In genomic region chr10:78645053-78645787, GRCh38 we compare ENCODE assay signal across 1 cellular context.
A peak's percentile ranks its signal among the peaks of the same experiment; 100 is the strongest.
TF ChIP-seq lines count a peak whose summit lies in the region.

No MANE protein-coding gene starts in this region.

TF ChIP-seq in HepG2, 621 proteins besides CTCF, POLR2A, EP300 and RAD21 (continued from another document):
- TF ChIP-seq ARID5B (CRISPR knock-in tag; IDR thresholded peaks at IDR 0.05) (peak; percentile 64; the same call in 1 of the 2 replicates), ETV5 (CRISPR knock-in tag; IDR thresholded peaks at IDR 0.05; ENCODE audit: borderline replicate concordance) (peak; percentile 62; the same call in 1 of the 2 replicates), TERF1 (CRISPR knock-in tag; IDR thresholded peaks at IDR 0.05) (no peak), BORCS8-MEF2B (CRISPR knock-in tag; IDR thresholded peaks at IDR 0.05) (no peak), TRIM22 (IDR thresholded peaks at IDR 0.05) (no peak), ZNF451 (CRISPR knock-in tag; IDR thresholded peaks at IDR 0.05) (no peak), YEATS2 (CRISPR knock-in tag; IDR thresholded peaks at IDR 0.05; ENCODE audit: borderline replicate concordance) (no peak), ZNF331 (CRISPR knock-in tag; IDR thresholded peaks at IDR 0.05) (no peak), ZNF703 (CRISPR knock-in tag; IDR thresholded peaks at IDR 0.05; ENCODE audit: borderline replicate concordance) (no peak), NR2C2 (CRISPR knock-in tag; IDR thresholded peaks at IDR 0.05; ENCODE audit: borderline replicate concordance) (0 out of 2 replicates have a peak, but pooled peaks have one; percentile 24), CENPBD1 (CRISPR knock-in tag; IDR thresholded peaks at IDR 0.05; ENCODE audit: borderline replicate concordance, low read depth) (no peak), TBX3 (IDR thresholded peaks at IDR 0.05; ENCODE audit: borderline replicate concordance) (no peak), TFDP2 (CRISPR knock-in tag; IDR thresholded peaks at IDR 0.05) (no peak), ZNF609 (CRISPR knock-in tag; IDR thresholded peaks at IDR 0.05; ENCODE audit: borderline replicate concordance) (no peak), PHB2 (IDR thresholded peaks at IDR 0.05; ENCODE audit: partially characterized antibody) (no peak), ZIK1 (CRISPR knock-in tag; IDR thresholded peaks at IDR 0.05; ENCODE audit: borderline replicate concordance, low read depth) (no peak), MTERF4 (CRISPR knock-in tag; IDR thresholded peaks at IDR 0.05) (no peak), MEF2D (CRISPR knock-in tag; IDR thresholded peaks at IDR 0.05) (no peak), ZNF644 (CRISPR knock-in tag; IDR thresholded peaks at IDR 0.05; ENCODE audit: low read depth) (peak; percentile 12; the same call in 1 of the 2 replicates)
